Comparison of ENCODE assay signal across 13 cellular contexts in genomic region chr22:37604875-37605274, GRCh38. TPM values are rescaled to one million over a fixed set of nuclear protein-coding genes. Genes with fewer than 3 reads are reported as not detected.
DNase-seq lines count a peak whose midpoint lies in the region; ATAC-seq and TF ChIP-seq lines count a peak whose summit lies in the region.
"Had no signal": no experiment of that assay in that cellular context is flagged by ENCODE, and none has a peak within 500 bp of the region (broad histone marks: within the 10 kb centered on the region; RNA-seq: fewer than 3 reads in every experiment).

No MANE protein-coding gene starts in this region.

- no peaks in the 10 kb centered on the region for H3K27me3 Mint-ChIP-seq in activated CD8-positive, alpha-beta T cell treated with anti-CD3 and anti-CD28 coated beads for 36 hours

- ATAC-seq in activated CD8-positive, alpha-beta T cell treated with anti-CD3 and anti-CD28 coated beads for 36 hours, result no peak
- ATAC-seq in upper lobe of right lung (no peak), left lung (no peak), HG02870 (IDR thresholded peaks at IDR 0.05; ENCODE audit: unreplicated experiment) (no peak)
- ATAC-seq: right cardiac atrium had no signal

- DNase-seq in activated gamma-delta T cell treated with Interleukin-2 at 50 U/mL for 16 hours (peak; percentile 63), activated gamma-delta T cell (lab: John Stamatoyannopoulos, UW) (no peak), upper lobe of right lung (no peak), left lung (no peak), NCI-H526 treated with DMSO at 0.1 percent for 48 hours (lab: John Stamatoyannopoulos, UW) (no peak)
- peak; percentile 73 for DNase-seq in activated CD8-positive, alpha-beta T cell treated with anti-CD3 and anti-CD28 coated beads for 36 hours
- DNase-seq in central memory CD4-positive, alpha-beta T cell, result peak; percentile 80
- DNase-seq: brain microvascular endothelial cell, NCI-H1694 treated with DMSO at 0.1 percent for 48 hours, right cardiac atrium had no signal

- no peaks in the 10 kb centered on the region for H3K9me3 Mint-ChIP-seq in activated CD8-positive, alpha-beta T cell treated with anti-CD3 and anti-CD28 coated beads for 36 hours

- peaks cover 21% of the 10 kb centered on the region for H3K4me1 ChIP-seq in upper lobe of right lung
- peaks cover 11 to 26% of the 10 kb centered on the region in 2 donors for H3K4me1 ChIP-seq in left lung

- H3K36me3 Mint-ChIP-seq in activated CD8-positive, alpha-beta T cell treated with anti-CD3 and anti-CD28 coated beads for 36 hours (ENCODE audit: low read depth), result no peaks in the 10 kb centered on the region

- peaks cover 42% of the 10 kb centered on the region for H3K4me1 Mint-ChIP-seq in activated CD8-positive, alpha-beta T cell treated with anti-CD3 and anti-CD28 coated beads for 36 hours (ENCODE audit: low read depth)

- H3K36me3 ChIP-seq in upper lobe of right lung (no peaks in the 10 kb centered on the region), left lung (no peaks in the 10 kb centered on the region)
- H3K36me3 ChIP-seq: brain microvascular endothelial cell had no signal

- no peak overlapping the region for H3K4me3 Mint-ChIP-seq in activated CD8-positive, alpha-beta T cell treated with anti-CD3 and anti-CD28 coated beads for 36 hours

- H3K27ac Mint-ChIP-seq in activated CD8-positive, alpha-beta T cell treated with anti-CD3 and anti-CD28 coated beads for 36 hours, result peak overlapping the region; percentile 66

- no peaks in the 10 kb centered on the region for H3K9me3 ChIP-seq in upper lobe of right lung
- H3K9me3 ChIP-seq in left lung, result no peaks in the 10 kb centered on the region

- no peak overlapping the region for H3K4me3 ChIP-seq in upper lobe of right lung
- H3K4me3 ChIP-seq in left lung, result no peak overlapping the region

- intact Hi-C loops in activated CD8-positive, alpha-beta T cell treated with anti-CD3 and anti-CD28 coated beads for 36 hours (cut with micrococcal nuclease), result no loop called here
- intact Hi-C loops in upper lobe of right lung (cut with DNase I), result no loop called here
- intact Hi-C loops in left lung (cut with DNase I), result no loop called here

- CTCF ChIA-PET in activated CD8-positive, alpha-beta T cell treated with anti-CD3 and anti-CD28 coated beads for 36 hours (lab: Charles Lee), result interaction anchor here (1.0 to 41.4 kb wide), 7 partner anchors 10 to 66 kb away, joined by 4 to 1770 read pairs (median 24); partner anchors contain the start of genes LGALS1, NOL12, PDXP and SH3BP1

- no peak for TF ChIP-seq CTCF in activated CD8-positive, alpha-beta T cell treated with anti-CD3 and anti-CD28 coated beads for 36 hours (IDR thresholded peaks at IDR 0.05)
- TF ChIP-seq CTCF in upper lobe of right lung (IDR thresholded peaks at IDR 0.05) (no peak), left lung (IDR thresholded peaks at IDR 0.05) (no peak)

- POLR2A ChIA-PET in activated CD8-positive, alpha-beta T cell treated with anti-CD3 and anti-CD28 coated beads for 36 hours (lab: Charles Lee), result interaction anchor here (3.4 kb wide), 1 partner anchor 13 kb away, joined by 12 read pairs; no protein-coding TSS in a partner anchor

- peak overlapping the region; percentile 6 for H3K27ac ChIP-seq in upper lobe of right lung
- no peak overlapping the region for H3K27ac ChIP-seq in left lung
- H3K27ac ChIP-seq: brain microvascular endothelial cell had no signal

- no peaks in the 10 kb centered on the region for H3K27me3 ChIP-seq in upper lobe of right lung
- H3K27me3 ChIP-seq in left lung, result no peaks in the 10 kb centered on the region
- H3K27me3 ChIP-seq: brain microvascular endothelial cell had no signal

RNA-seq across cellular contexts. Expression of gene GGA1, which starts 3.8 kb away (rescaled TPM):
- total RNA-seq in activated CD8-positive, alpha-beta T cell treated with anti-CD3 and anti-CD28 coated beads for 36 hours, result 10 to 100 TPM; 59.7 to 62.8 TPM
- total RNA-seq in upper lobe of right lung (64.4 TPM), left lung (10 to 100 TPM; 53.0 to 64.3 TPM)

RNA-seq across cellular contexts. Expression of gene LGALS2, which starts 25.0 kb away (rescaled TPM):
- total RNA-seq in activated CD8-positive, alpha-beta T cell treated with anti-CD3 and anti-CD28 coated beads for 36 hours, result not detected
- 2.5 TPM for total RNA-seq in upper lobe of right lung
- total RNA-seq in left lung, result under 1 TPM in 1 of 2 donors, not detected in 1; 0.61 TPM
- total RNA-seq: Daoy, epithelial cell of proximal tubule had no signal

RNA-seq across cellular contexts. Expression of gene SH3BP1, which starts 34.6 kb away (rescaled TPM):
- 100 to 1,000 TPM; 122 to 128 TPM for total RNA-seq in activated CD8-positive, alpha-beta T cell treated with anti-CD3 and anti-CD28 coated beads for 36 hours
- total RNA-seq in upper lobe of right lung (28.3 TPM), left lung (10 to 100 TPM; 14.0 to 40.7 TPM)

RNA-seq across cellular contexts. Expression of gene CDC42EP1, which starts 44.6 kb away (rescaled TPM):
- under 1 TPM; 0.59 to 0.72 TPM for total RNA-seq in activated CD8-positive, alpha-beta T cell treated with anti-CD3 and anti-CD28 coated beads for 36 hours
- 73.9 TPM for total RNA-seq in upper lobe of right lung
- 10 to 100 TPM; 74.0 to 84.3 TPM for total RNA-seq in left lung

RNA-seq across cellular contexts. Expression of gene PDXP, which starts 53.6 kb away (rescaled TPM):
- total RNA-seq in activated CD8-positive, alpha-beta T cell treated with anti-CD3 and anti-CD28 coated beads for 36 hours, result 10 to 100 TPM; 51.3 to 51.5 TPM
- 6.1 TPM for total RNA-seq in upper lobe of right lung
- total RNA-seq in left lung, result 10 to 100 TPM in 1 of 2 donors, 1 to 10 TPM in 1; 8.3 to 10.1 TPM

Comparison
In these comparisons a context has a peak if more than half of its experiments do, and no peak if none do; other contexts are left out.
1. DNase-seq: peak in activated gamma-delta T cell treated with Interleukin-2 at 50 U/mL for 16 hours (single experiment), activated CD8-positive, alpha-beta T cell treated with anti-CD3 and anti-CD28 coated beads for 36 hours (single experiment) and central memory CD4-positive, alpha-beta T cell (single experiment); none in activated gamma-delta T cell (single experiment), upper lobe of right lung (single experiment), left lung (0 of 2) and NCI-H526 treated with DMSO at 0.1 percent for 48 hours (single experiment).